Comparison of ENCODE assay signal across 8 cellular contexts in genomic region chr6:89372506-89372901, GRCh38. TPM values are rescaled to one million over a fixed set of nuclear protein-coding genes. Genes with fewer than 3 reads are reported as not detected.
DNase-seq lines count a peak whose midpoint lies in the region; ATAC-seq, FAIRE-seq and TF ChIP-seq lines count a peak whose summit lies in the region.

No MANE protein-coding gene starts in this region.

- no peaks in the 10 kb centered on the region for H3K9me3 ChIP-seq in endothelial cell of umbilical vein (replicated peaks; ENCODE audit: control insufficient read depth, insufficient read depth, low read length)

- H3K36me3 ChIP-seq in endothelial cell of umbilical vein (ENCODE audit: control insufficient read depth in 2 of 2, extremely low read depth in 1 of 2, insufficient read depth in 2 of 2, low read length in 2 of 2), result no peaks in the 10 kb centered on the region

- H3K27me3 Mint-ChIP-seq in osteocyte (ENCODE audit: unreplicated experiment), result no peaks in the 10 kb centered on the region

- no peak for FAIRE-seq in endothelial cell of umbilical vein (lab: Jason Lieb, UNC)

- ATAC-seq in GM18858 (IDR thresholded peaks at IDR 0.05; ENCODE audit: unreplicated experiment) (peak; percentile 37), GM21360 (IDR thresholded peaks at IDR 0.05; ENCODE audit: unreplicated experiment) (peak; percentile 36), HG03175 (IDR thresholded peaks at IDR 0.05; ENCODE audit: unreplicated experiment) (peak; percentile 39)

- TF ChIP-seq POLR2A in endothelial cell of umbilical vein (IDR thresholded peaks at IDR 0.05; ENCODE audit: low read depth, low read length), result no peak

- no peaks in the 10 kb centered on the region for H3K36me3 Mint-ChIP-seq in osteocyte (ENCODE audit: unreplicated experiment)

- H3K4me2 ChIP-seq in endothelial cell of umbilical vein (ENCODE audit: insufficient read depth, low read length), result no peak overlapping the region

- H3K9ac ChIP-seq in endothelial cell of umbilical vein (replicated peaks; ENCODE audit: extremely low read depth, insufficient read depth, low read length), result no peak overlapping the region

- H3K4me1 ChIP-seq in endothelial cell of umbilical vein (ENCODE audit: control insufficient read depth, extremely low read depth, insufficient read depth, low read length), result peaks cover 3% of the 10 kb centered on the region

- dilution Hi-C loops in endothelial cell of umbilical vein (cut with MboI; ENCODE audit: extremely low pct_ligation_motif_present, low sequenced_read_pairs), result no loop called here

- POLR2A ChIA-PET in endothelial cell of umbilical vein (lab: Charles Lee), result no interaction called here

- H3K4me1 Mint-ChIP-seq in osteocyte (ENCODE audit: unreplicated experiment), result peaks cover 3% of the 10 kb centered on the region

- peak overlapping the region; percentile 18 for H2AFZ ChIP-seq in endothelial cell of umbilical vein (ENCODE audit: low read depth, low read length)

- TF ChIP-seq CTCF in endothelial cell of umbilical vein (IDR thresholded peaks at IDR 0.05; ENCODE audit: extremely low read depth in 1 of 2, insufficient read depth in 1 of 2, low read depth in 1 of 2, low read length in 2 of 2) (no peak), osteocyte (IDR thresholded peaks at IDR 0.05) (no peak)

- BruUV-seq in endothelial cell of umbilical vein (replicated peaks; lab: Mats Ljungman, UMichigan), result no TSS peak

- no peaks in the 10 kb centered on the region for H3K79me2 ChIP-seq in endothelial cell of umbilical vein (ENCODE audit: control insufficient read depth, insufficient read depth, low read length)

- H3K27ac ChIP-seq in endothelial cell of umbilical vein (ENCODE audit: insufficient read depth, low read depth, low read length), result no peak overlapping the region

- H3K9me3 Mint-ChIP-seq in osteocyte (ENCODE audit: unreplicated experiment), result no peaks in the 10 kb centered on the region

- DNase-seq in endothelial cell of umbilical vein (ENCODE audit: low read depth, low spot score) (no peak), GM19238 (ENCODE audit: insufficient read length, low spot score) (no peak), NCI-H146 (lab: John Stamatoyannopoulos, UW) (no peak), osteocyte (ENCODE audit: extremely low spot score, unreplicated experiment) (no peak)
- DNase-seq in activated CD4-positive, alpha-beta T cell treated with anti-CD3 and anti-CD28 coated beads, Interleukin-2, amount 50 U/mL, for 4 hours, result no peak

- H4K20me1 ChIP-seq in endothelial cell of umbilical vein (replicated peaks; ENCODE audit: control insufficient read depth, extremely low read depth, insufficient read depth, low read length), result no peaks in the 10 kb centered on the region

- H3K9me1 ChIP-seq in endothelial cell of umbilical vein (replicated peaks; ENCODE audit: control insufficient read depth, extremely low read depth, insufficient read depth, low read length), result no peaks in the 10 kb centered on the region

- peaks cover 0 to 1% of the 10 kb centered on the region in 2 experiments for H3K27me3 ChIP-seq in endothelial cell of umbilical vein (ENCODE audit: control insufficient read depth in 2 of 2, insufficient read depth in 2 of 2, low read length in 2 of 2)

- H3K27ac Mint-ChIP-seq in osteocyte (ENCODE audit: unreplicated experiment), result no peak overlapping the region

- CTCF ChIA-PET in endothelial cell of umbilical vein (lab: Charles Lee), result interaction anchor here (0.7 to 4.0 kb wide), 53 partner anchors 8 to 1109 kb away, joined by 3 to 59 read pairs (median 5); partner anchors contain the start of genes ANKRD6, GABRR2, PNRC1 and UBE2J1

- intact Hi-C loops in endothelial cell of umbilical vein (cut with micrococcal nuclease), result loop anchor here (1.0 kb wide), 2 partner anchors 39 to 238 kb away; no protein-coding TSS in a partner anchor

- no peak overlapping the region for H3K4me3 Mint-ChIP-seq in osteocyte (ENCODE audit: unreplicated experiment)

- no peak overlapping the region for H3K4me3 ChIP-seq in endothelial cell of umbilical vein (replicated peaks in 1 of 3; ENCODE audit: insufficient read depth in 1 of 3, low read depth in 1 of 3, low read length in 3 of 3)

TF ChIP-seq in endothelial cell of umbilical vein, 7 proteins besides CTCF, POLR2A, EP300 and RAD21:
- TF ChIP-seq FOS (IDR thresholded peaks at IDR 0.05; ENCODE audit: borderline replicate concordance, insufficient read depth, low read length), result no peak
- no peak for TF ChIP-seq GATA2 (IDR thresholded peaks at IDR 0.05; ENCODE audit: insufficient read depth, insufficient read length, low read depth, low read length)
- no peak for TF ChIP-seq POLR2AphosphoS5 (IDR thresholded peaks at IDR 0.05; ENCODE audit: insufficient read depth, low read depth, low read length)
- no peak for TF ChIP-seq EZH2 (IDR thresholded peaks at IDR 0.05; ENCODE audit: borderline replicate concordance, low read depth, low read length, severe bottlenecking)
- TF ChIP-seq JUN (IDR thresholded peaks at IDR 0.05; ENCODE audit: borderline replicate concordance, insufficient read depth, insufficient read length, low read depth), result no peak
- no peak for TF ChIP-seq MYC (IDR thresholded peaks at IDR 0.05; ENCODE audit: low read depth, low read length)

RNA-seq across cellular contexts. Expression of gene UBE2J1, which starts 20.0 kb away (rescaled TPM):
- 84.9 and 96.6 TPM in 2 replicates for total RNA-seq in endothelial cell of umbilical vein
- 36.3 and 44.4 TPM in 2 replicates for polyA plus RNA-seq in endothelial cell of umbilical vein
- polyA plus RNA-seq in endothelial cell of umbilical vein (2011; cell fraction: cytosol; rRNA removed), result 40.5 and 45.2 TPM in 2 replicates
- 38.4 and 45.2 TPM in 2 replicates for polyA plus RNA-seq in endothelial cell of umbilical vein (2011; cell fraction: nucleus; rRNA removed)
- polyA plus RNA-seq in endothelial cell of umbilical vein (2012), result 31.7 and 47.9 TPM in 2 replicates
- polyA minus RNA-seq in endothelial cell of umbilical vein, result 47.2 and 53.7 TPM in 2 replicates
- 13.6 TPM for polyA minus RNA-seq in endothelial cell of umbilical vein (2011; cell fraction: cytosol; rRNA and poly(A)+ RNA removed)
- polyA minus RNA-seq in endothelial cell of umbilical vein (2011; cell fraction: nucleus; rRNA and poly(A)+ RNA removed), result 40.8 and 51.1 TPM in 2 replicates
- total RNA-seq in osteocyte, result 38.8 and 39.6 TPM in 2 replicates

RNA-seq across cellular contexts. Expression of gene RRAGD, which starts 39.6 kb away (rescaled TPM):
- 0.90 and 2.0 TPM in 2 replicates for total RNA-seq in endothelial cell of umbilical vein
- 0.07 and 0.08 TPM in 2 replicates for polyA plus RNA-seq in endothelial cell of umbilical vein
- polyA plus RNA-seq in endothelial cell of umbilical vein (2011; cell fraction: cytosol; rRNA removed), result 0.13 TPM in 2 replicates
- 0.07 and 0.11 TPM in 2 replicates for polyA plus RNA-seq in endothelial cell of umbilical vein (2011; cell fraction: nucleus; rRNA removed)
- 0.05 and 0.27 TPM in 2 replicates for polyA plus RNA-seq in endothelial cell of umbilical vein (2012)
- 0.27 and 0.32 TPM in 2 replicates for polyA minus RNA-seq in endothelial cell of umbilical vein
- not detected for polyA minus RNA-seq in endothelial cell of umbilical vein (2011; cell fraction: cytosol; rRNA and poly(A)+ RNA removed)
- polyA minus RNA-seq in endothelial cell of umbilical vein (2011; cell fraction: nucleus; rRNA and poly(A)+ RNA removed), result not detected in 2 replicates
- total RNA-seq in osteocyte, result 4.5 TPM in 2 replicates

RNA-seq across cellular contexts. Expression of gene GABRR2, which starts 57.4 kb away (rescaled TPM):
- 2.5 and 3.6 TPM in 2 replicates for total RNA-seq in endothelial cell of umbilical vein
- polyA plus RNA-seq in endothelial cell of umbilical vein, result 1.4 TPM in 2 replicates
- 0.22 and 0.32 TPM in 2 replicates for polyA plus RNA-seq in endothelial cell of umbilical vein (2011; cell fraction: cytosol; rRNA removed)
- polyA plus RNA-seq in endothelial cell of umbilical vein (2011; cell fraction: nucleus; rRNA removed), result 13.3 and 16.4 TPM in 2 replicates
- polyA plus RNA-seq in endothelial cell of umbilical vein (2012), result 0.44 TPM in 2 replicates
- 1.8 and 5.5 TPM in 2 replicates for polyA minus RNA-seq in endothelial cell of umbilical vein
- not detected for polyA minus RNA-seq in endothelial cell of umbilical vein (2011; cell fraction: cytosol; rRNA and poly(A)+ RNA removed)
- 2.6 and 4.1 TPM in 2 replicates for polyA minus RNA-seq in endothelial cell of umbilical vein (2011; cell fraction: nucleus; rRNA and poly(A)+ RNA removed)
- total RNA-seq in osteocyte, result 0.68 and 0.97 TPM in 2 replicates
